ENCODE assay signal across 9 cellular contexts in the genomic region with DNA sequence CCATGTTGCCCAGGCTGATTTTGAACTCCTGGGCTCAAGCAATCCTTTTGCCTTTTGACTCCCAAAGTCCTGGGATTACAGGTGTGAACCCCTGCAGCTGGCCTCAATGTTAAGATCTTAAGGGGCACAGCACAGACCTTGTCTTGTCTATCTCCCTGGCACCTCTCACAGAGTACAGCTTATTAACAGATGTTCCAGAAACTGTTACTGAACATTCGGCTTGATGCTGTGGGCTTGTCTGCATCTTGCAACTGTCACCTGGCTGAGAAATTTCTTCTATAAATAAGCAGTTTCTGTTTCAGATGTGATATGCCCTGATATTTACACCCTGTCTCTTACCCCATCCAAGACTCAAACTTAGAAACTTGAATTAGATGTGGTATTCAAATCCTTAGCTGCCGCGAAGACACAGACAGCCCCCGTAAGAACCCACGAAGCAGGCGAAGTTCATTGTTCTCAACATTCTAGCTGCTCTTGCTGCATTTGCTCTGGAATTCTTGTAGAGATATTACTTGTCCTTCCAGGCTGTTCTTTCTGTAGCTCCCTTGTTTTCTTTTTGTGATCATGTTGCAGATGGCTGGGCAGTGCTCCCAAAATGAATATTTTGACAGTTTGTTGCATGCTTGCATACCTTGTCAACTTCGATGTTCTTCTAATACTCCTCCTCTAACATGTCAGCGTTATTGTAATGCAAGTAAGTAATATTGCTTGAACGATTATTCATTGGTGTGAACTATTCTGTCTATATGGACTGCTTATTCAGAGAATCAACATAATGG. TPM values are rescaled to one million over a fixed set of nuclear protein-coding genes. Genes with fewer than 3 reads are reported as not detected.
DNase-seq lines count a peak whose midpoint lies in the region; ATAC-seq and TF ChIP-seq lines count a peak whose summit lies in the region.
"Had no signal": no experiment of that assay in that cellular context is flagged by ENCODE, and none has a peak within 500 bp of the region (broad histone marks: within the 10 kb centered on the region; RNA-seq: fewer than 3 reads in every experiment).

A gene (plus strand): TSS at position 450 of the 779 bp plus-strand sequence. CDS start 115 bp downstream, at position 565.

- no peaks in the 10 kb centered on the region for H3K9me3 Mint-ChIP-seq in HFFc6
- no peaks in the 10 kb centered on the region for H3K9me3 Mint-ChIP-seq in stimulated activated naive CD8-positive, alpha-beta T cell treated with anti-CD3 and anti-CD28 coated beads, Interleukin-15, Interleukin-2, amounts not matched to agents 100 ng/mL and 50 ng/mL, for 24 hours

- H3K36me3 Mint-ChIP-seq in HFFc6 (ENCODE audit: low read depth), result no peaks in the 10 kb centered on the region
- no peaks in the 10 kb centered on the region for H3K36me3 Mint-ChIP-seq in stimulated activated naive CD8-positive, alpha-beta T cell treated with anti-CD3 and anti-CD28 coated beads, Interleukin-15, Interleukin-2, amounts not matched to agents 100 ng/mL and 50 ng/mL, for 24 hours (ENCODE audit: low read depth)

- H3K4me3 ChIP-seq in lower leg skin (ENCODE audit: low read depth, poor library complexity, severe bottlenecking), result no peak within 1 kb of the TSS

- H3K4me1 Mint-ChIP-seq in HFFc6 (ENCODE audit: low read depth), result peaks cover 9% of the 10 kb centered on the region
- peaks cover 13% of the 10 kb centered on the region for H3K4me1 Mint-ChIP-seq in stimulated activated naive CD8-positive, alpha-beta T cell treated with anti-CD3 and anti-CD28 coated beads, Interleukin-15, Interleukin-2, amounts not matched to agents 100 ng/mL and 50 ng/mL, for 24 hours (ENCODE audit: low read depth)

- DNase-seq in HFFc6 (peak; percentile 13), NCI-H146 treated with DMSO at 0.1 percent for 48 hours (lab: John Stamatoyannopoulos, UW; ENCODE audit: unreplicated experiment) (no peak), hypothalamus (lab: John Stamatoyannopoulos, UW) (no peak), lower leg skin (ENCODE audit: low spot score in 2 of 2) (no peak)

- peak within 1 kb of the TSS; percentile 7; the same call in 1 of the 2 replicates for H3K27ac Mint-ChIP-seq in HFFc6
- peak within 1 kb of the TSS; percentile 52 for H3K27ac Mint-ChIP-seq in stimulated activated naive CD8-positive, alpha-beta T cell treated with anti-CD3 and anti-CD28 coated beads, Interleukin-15, Interleukin-2, amounts not matched to agents 100 ng/mL and 50 ng/mL, for 24 hours

- TF ChIP-seq CTCF in HFFc6 (IDR thresholded peaks at IDR 0.05) (no peak), lower leg skin (IDR thresholded peaks at IDR 0.05) (no peak)

- H3K27me3 Mint-ChIP-seq in HFFc6 (ENCODE audit: insufficient read depth), result no peaks in the 10 kb centered on the region
- H3K27me3 Mint-ChIP-seq in stimulated activated naive CD8-positive, alpha-beta T cell treated with anti-CD3 and anti-CD28 coated beads, Interleukin-15, Interleukin-2, amounts not matched to agents 100 ng/mL and 50 ng/mL, for 24 hours, result no peaks in the 10 kb centered on the region

- ATAC-seq in GM19023 (IDR thresholded peaks at IDR 0.05; ENCODE audit: unreplicated experiment), result peak; percentile 75
- peak; percentile 74 for ATAC-seq in HG03571 (IDR thresholded peaks at IDR 0.05; ENCODE audit: unreplicated experiment)
- ATAC-seq: HCT116 had no signal

- intact Hi-C loops in lower leg skin (cut with DNase I; ENCODE audit: low total_unique reads), result loop anchor here (10.0 kb wide), 1 partner anchor 100 kb away; no protein-coding TSS in a partner anchor

- no peak within 1 kb of the TSS for H3K4me3 Mint-ChIP-seq in HFFc6
- H3K4me3 Mint-ChIP-seq in stimulated activated naive CD8-positive, alpha-beta T cell treated with anti-CD3 and anti-CD28 coated beads, Interleukin-15, Interleukin-2, amounts not matched to agents 100 ng/mL and 50 ng/mL, for 24 hours, result peak within 1 kb of the TSS; percentile 12

- 51 to 53% methylated on average over 9 of the region's 9 CpGs for WGBS in lower leg skin, 2 donors

- TF ChIP-seq POLR2A in lower leg skin (IDR thresholded peaks at IDR 0.05), result no peak

RNA-seq across cellular contexts. Expression of the gene that starts here (rescaled TPM):
- total RNA-seq in HFFc6 (2021; fragmentation: NEBNext Ultra II Directional; extraction: Animal tissue kit (Norgen Biotek cat#: 25700)), result under 1 TPM in 1 of 6 experiments, not detected in 5; 0.28 TPM
- not detected for total RNA-seq in lower leg skin
- total RNA-seq: endothelial cell of umbilical vein had no signal

Comparison
In these comparisons a context has a peak if more than half of its experiments do, and no peak if none do; other contexts are left out.
1. Peak in DNase-seq in HFFc6; RNA of the gene not detected or under 1 TPM.